8 cellular contexts compared by ENCODE assay signal in genomic region chr1:200802865-200803512, GRCh38.
DNase-seq lines count a peak whose midpoint lies in the region; ATAC-seq and TF ChIP-seq lines count a peak whose summit lies in the region.

No MANE protein-coding gene starts in this region.

- POLR2A ChIA-PET in HCT116 (lab: Charles Lee), result interaction anchor here (0.9 kb wide), 1 partner anchor 133 kb away, joined by 3 read pairs; the partner anchor contains the start of gene DDX59

- H3K27ac ChIP-seq in HCT116 (ENCODE audit: low read depth, low read length), result no peak overlapping the region

- peak overlapping the region; percentile 3; the same call in 1 of the 2 replicates for H3K4me2 ChIP-seq in HCT116 (ENCODE audit: low read length)

- H3K9me2 ChIP-seq in HCT116 (ENCODE audit: insufficient read depth), result no peaks in the 10 kb centered on the region

- no peak overlapping the region for H3K9ac ChIP-seq in HCT116 (ENCODE audit: low read length)
- no peak overlapping the region for H3K9ac ChIP-seq in adipocyte (ENCODE audit: low read length)

- no peak for TF ChIP-seq POLR2A in HCT116 (IDR thresholded peaks at IDR 0.05; ENCODE audit: borderline replicate concordance, extremely low read depth, insufficient read depth, insufficient read length)

- DNase-seq in Daoy (ENCODE audit: low read depth), result peak; percentile 78
- DNase-seq in HCT116 (ENCODE audit: low read depth, low spot score), result peak; percentile 80
- DNase-seq in NCI-H128 (lab: John Stamatoyannopoulos, UW; ENCODE audit: unreplicated experiment), result peak; percentile 72
- DNase-seq in SW480 (ENCODE audit: low spot score), result peak; percentile 75
- DNase-seq in adipocyte (ENCODE audit: low read depth), result peak; percentile 90
- peak; percentile 77 for DNase-seq in left cardiac atrium
- DNase-seq in renal cortical epithelial cell (ENCODE audit: low read depth), result peak; percentile 87

- CTCF ChIA-PET in HCT116 (lab: Charles Lee), result interaction anchor here (1.3 to 3.0 kb wide), 3 partner anchors 10 to 244 kb away, joined by 3 to 33 read pairs (median 4); no protein-coding TSS in a partner anchor

- peak; percentile 94 for TF ChIP-seq RAD21 in HCT116 (IDR thresholded peaks at IDR 0.05; ENCODE audit: low read depth)

- TF ChIP-seq CTCF in HCT116 (IDR thresholded peaks at IDR 0.05 in 2 of 3, conservative IDR thresholded peaks at IDR 0.05 in 1 of 3; ENCODE audit: borderline replicate concordance in 1 of 3, insufficient read depth in 1 of 3, low read depth in 2 of 3, low read length in 2 of 3), result peak; percentile 89 to 95 (median 94)

- no peaks in the 10 kb centered on the region for H3K9me3 ChIP-seq in HCT116 (ENCODE audit: control insufficient read depth in 1 of 2, insufficient read depth in 1 of 2, low read depth in 1 of 2, low read length in 2 of 2)
- H3K9me3 ChIP-seq in adipocyte (ENCODE audit: control insufficient read depth, low read length), result no peaks in the 10 kb centered on the region

- RAD21 ChIA-PET in HCT116 (lab: Charles Lee; ENCODE audit: low non-redundant PET in 1 of 2, low total read pairs in 2 of 2, uncharacterized antibody in 2 of 2, unreplicated experiment in 2 of 2), result interaction anchor here in 1 of 2 experiments (1.2 to 1.6 kb wide), 2 partner anchors 181 kb away, joined by 7 to 8 read pairs; no protein-coding TSS in a partner anchor

- no TSS peak for BruUV-seq in HCT116 (replicated peaks; lab: Mats Ljungman, UMichigan)

- no peak overlapping the region for H2AFZ ChIP-seq in HCT116 (ENCODE audit: low read depth, low read length, poor library complexity, severe bottlenecking)

- peaks cover 6% of the 10 kb centered on the region for H4K20me1 ChIP-seq in HCT116 (ENCODE audit: insufficient read depth)

- H3K36me3 ChIP-seq in HCT116 (ENCODE audit: control insufficient read depth in 1 of 2, insufficient read depth in 2 of 2, low read length in 2 of 2) (peaks cover 0 to 9% of the 10 kb centered on the region in 2 experiments; a peak in 1 of 4 replicates), adipocyte (ENCODE audit: control insufficient read depth, insufficient read depth, low read length, severe bottlenecking) (peaks cover 6% of the 10 kb centered on the region)

- peaks cover 46% of the 10 kb centered on the region for H3K79me2 ChIP-seq in HCT116 (ENCODE audit: insufficient read depth, low read length)

- ATAC-seq in HCT116, result peak; percentile 99
- peak; percentile 80 to 91 for ATAC-seq in left cardiac atrium
- ATAC-seq in HG03135 (IDR thresholded peaks at IDR 0.05; ENCODE audit: unreplicated experiment), result no peak

- H3K4me3 ChIP-seq in HCT116 (replicated peaks in 1 of 2; ENCODE audit: low read depth in 1 of 2, low read length in 2 of 2) (no peak overlapping the region), adipocyte (ENCODE audit: low read length) (no peak overlapping the region)

- H3K4me1 ChIP-seq in HCT116 (ENCODE audit: control insufficient read depth in 1 of 2, insufficient read depth in 2 of 2, low read length in 2 of 2) (peaks cover 0 to 9% of the 10 kb centered on the region in 2 experiments; a peak in 2 of 4 replicates), adipocyte (ENCODE audit: control insufficient read depth, insufficient read depth, low read length) (peaks cover 18% of the 10 kb centered on the region)

- intact Hi-C loops in HCT116 (cut with micrococcal nuclease), result loop anchor here (1.0 kb wide), 1 partner anchor 181 kb away; no protein-coding TSS in a partner anchor
- intact Hi-C loops in left cardiac atrium (cut with DNase I), result loop anchor here (2.0 to 5.0 kb wide), 2 partner anchors 180 to 181 kb away; partner anchors contain the start of gene KIF14 (in 1 of the 2)

- H3K27me3 ChIP-seq in HCT116 (ENCODE audit: insufficient read depth, low read length) (no peaks in the 10 kb centered on the region), adipocyte (replicated peaks; ENCODE audit: control insufficient read depth, insufficient read depth, low read length) (no peaks in the 10 kb centered on the region)

TF ChIP-seq in HCT116, 20 proteins besides CTCF, POLR2A, EP300 and RAD21:
- TF ChIP-seq EGR1 (IDR thresholded peaks at IDR 0.05; ENCODE audit: low read depth) (no peak), ELF1 (IDR thresholded peaks at IDR 0.05; ENCODE audit: borderline replicate concordance, low read depth) (no peak), EZH2 (IDR thresholded peaks at IDR 0.05) (no peak), SRF (IDR thresholded peaks at IDR 0.05; ENCODE audit: low read depth) (no peak), ZFX (IDR thresholded peaks at IDR 0.05) (no peak), TCF7L2 (IDR thresholded peaks at IDR 0.05; ENCODE audit: borderline replicate concordance, extremely low read depth, insufficient read depth, insufficient read length) (peak; percentile 16), YY1 (IDR thresholded peaks at IDR 0.05; ENCODE audit: extremely low read depth, insufficient replicate concordance, low read depth, low read length) (peak; percentile 40), CBX3 (IDR thresholded peaks at IDR 0.05; ENCODE audit: low read depth) (peak; percentile 74), ATF3 (IDR thresholded peaks at IDR 0.05) (no peak), FOSL1 (IDR thresholded peaks at IDR 0.05; ENCODE audit: low read depth) (no peak)
- TF ChIP-seq, protein P1, sequence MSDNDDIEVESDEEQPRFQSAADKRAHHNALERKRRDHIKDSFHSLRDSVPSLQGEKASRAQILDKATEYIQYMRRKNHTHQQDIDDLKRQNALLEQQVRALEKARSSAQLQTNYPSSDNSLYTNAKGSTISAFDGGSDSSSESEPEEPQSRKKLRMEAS (IDR thresholded peaks at IDR 0.05), result peak; percentile 29
